ENCODE assay signal across 9 cellular contexts in the genomic region with DNA sequence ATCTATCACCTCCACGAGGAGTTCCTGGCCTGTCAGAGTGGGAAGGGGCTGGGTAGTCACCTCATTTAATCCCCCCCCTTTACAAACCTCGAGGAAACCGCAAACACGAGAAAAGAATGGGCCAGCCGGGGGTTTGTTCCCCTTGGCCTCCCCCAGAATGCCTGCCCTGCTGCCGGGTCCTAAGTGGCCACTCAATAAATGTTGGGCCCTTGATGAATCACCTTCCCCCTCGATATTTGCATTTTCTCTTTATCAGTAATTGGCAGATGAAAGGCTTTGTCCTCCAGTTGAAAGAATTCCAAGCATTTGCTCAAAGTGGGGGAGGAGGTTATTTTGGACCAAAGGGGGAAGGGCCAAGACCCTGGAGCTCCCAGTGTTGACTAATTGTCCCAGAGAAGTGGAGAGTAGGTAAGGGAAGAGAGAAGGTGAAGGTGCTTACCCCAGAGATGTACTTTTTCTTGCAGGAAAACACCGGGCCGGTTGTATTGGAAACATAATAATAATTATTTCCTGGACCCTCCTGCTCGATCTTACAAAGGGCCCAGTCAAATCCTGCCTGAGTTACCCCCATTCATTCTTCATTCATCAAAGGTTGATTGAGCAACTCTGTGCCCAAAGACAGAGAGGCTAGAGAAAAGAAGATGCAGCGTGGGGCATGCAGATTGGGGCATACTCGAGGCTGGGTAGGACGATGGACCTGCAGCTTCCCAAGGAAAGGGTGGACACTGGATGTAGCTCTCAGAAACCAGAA. TPM values are rescaled to one million over a fixed set of nuclear protein-coding genes. Genes with fewer than 3 reads are reported as not detected.
DNase-seq lines count a peak whose midpoint lies in the region; FAIRE-seq and TF ChIP-seq lines count a peak whose summit lies in the region.
"Had no signal": no experiment of that assay in that cellular context is flagged by ENCODE, and none has a peak within 500 bp of the region (broad histone marks: within the 10 kb centered on the region; RNA-seq: fewer than 3 reads in every experiment).

No MANE protein-coding gene starts in this region.

- peaks cover 66% of the 10 kb centered on the region for H3K79me2 ChIP-seq in OCI-LY3 (ENCODE audit: low read length)
- peaks cover 0 to 60% of the 10 kb centered on the region in 2 experiments; a peak in 2 of 4 replicates for H3K79me2 ChIP-seq in H1 (ENCODE audit: control insufficient read depth in 1 of 2, insufficient read depth in 2 of 2, low read length in 2 of 2)

- peak; percentile 67 to 91 for TF ChIP-seq POLR2A in H1 (IDR thresholded peaks at IDR 0.05; ENCODE audit: control extremely low read depth in 1 of 2, low read depth in 2 of 2, low read length in 2 of 2)

- peaks cover 20% of the 10 kb centered on the region for H3K23me2 ChIP-seq in H1 (ENCODE audit: low read depth, low read length)

- peak overlapping the region; percentile 91 for H2BK12ac ChIP-seq in H1 (ENCODE audit: low read depth, low read length)

- no peak overlapping the region for H3K56ac ChIP-seq in H1 (replicated peaks; ENCODE audit: insufficient read length, low read depth, low read length)

- no peaks in the 10 kb centered on the region for H3K9me3 ChIP-seq in OCI-LY3 (ENCODE audit: insufficient read depth, low read length)
- no peaks in the 10 kb centered on the region for H3K9me3 ChIP-seq in H1 (ENCODE audit: insufficient read depth in 2 of 2, low read depth in 1 of 2, low read length in 1 of 2)
- no peaks in the 10 kb centered on the region for H3K9me3 ChIP-seq in neuron (ENCODE audit: low read length)

- H4K91ac ChIP-seq in H1 (replicated peaks; ENCODE audit: insufficient read length, low read length), result peak overlapping the region; percentile 71

- peak overlapping the region; percentile 78; the same call in 1 of the 2 replicates for H2AK5ac ChIP-seq in H1 (ENCODE audit: low read depth, low read length)

- H3K4me2 ChIP-seq in OCI-LY3 (ENCODE audit: low read length) (peak overlapping the region; percentile 96), H1 (ENCODE audit: insufficient read depth in 1 of 2, low read depth in 2 of 2, low read length in 2 of 2) (peak overlapping the region; percentile 93 to 100)

- H3K36me3 ChIP-seq in OCI-LY3 (replicated peaks; ENCODE audit: low read depth, low read length), result peaks cover 21% of the 10 kb centered on the region
- H3K36me3 ChIP-seq in H1 (ENCODE audit: control insufficient read depth in 2 of 4, insufficient read depth in 4 of 4, low read length in 3 of 4), result no peaks in the 10 kb centered on the region; a peak in 1 of 8 replicates
- H3K36me3 ChIP-seq in neuron (ENCODE audit: insufficient read depth, low read length), result no peaks in the 10 kb centered on the region

- H3K4me3 ChIP-seq in OCI-LY3 (ENCODE audit: low read length), result peak overlapping the region; percentile 79
- peak overlapping the region; percentile 78 to 88 (median 84) for H3K4me3 ChIP-seq in H1 (ENCODE audit: extremely low read depth in 1 of 4, insufficient read depth in 2 of 4, low read depth in 3 of 4, low read length in 4 of 4)
- H3K4me3 ChIP-seq in neuron (ENCODE audit: low read length), result peak overlapping the region; percentile 54

- WGBS in H1 (ENCODE audit: extremely low coverage in 1 of 2, insufficient coverage in 1 of 2, insufficient read length in 1 of 2, insufficient replicate concordance in 2 of 2, low coverage in 1 of 2, low lambda C conversion rate in 2 of 2, missing lambda C conversion rate in 1 of 2), 2 experiments, result 7% methylated on average over 13 of the region's 13 CpGs; no CpG with 5 or more reads in 1 of the 2 experiments

- peak overlapping the region; percentile 77; the same call in 1 of the 2 replicates for H2BK20ac ChIP-seq in H1 (ENCODE audit: low read length)

- peaks cover 2% of the 10 kb centered on the region; the same call in 1 of the 2 replicates for H3K79me1 ChIP-seq in H1 (ENCODE audit: low read depth, low read length)

- no peak overlapping the region for H4K8ac ChIP-seq in H1 (ENCODE audit: extremely low read depth, insufficient read depth, low read length)

- in situ Hi-C loops in Caki2 (cut with HindIII; ENCODE audit: low pct_unique_long_range_greater_than_20kb, low sequenced_read_pairs), result no loop called here

- CTCF ChIA-PET in H1 (lab: Charles Lee; ENCODE audit: partially characterized antibody) (interaction anchor here (0.6 to 2.9 kb wide), 14 partner anchors 8 to 211 kb away, joined by 3 to 17 read pairs (median 3); a partner anchor contains a TSS), GM10248 (lab: Yijun Ruan, JAX) (interaction anchor here (1.1 to 2.3 kb wide), 6 partner anchors 8 to 104 kb away, joined by 3 to 6 read pairs (median 4); no protein-coding TSS in a partner anchor)

- no peak overlapping the region for H2AFZ ChIP-seq in OCI-LY3 (ENCODE audit: low read depth, low read length)
- no peak overlapping the region for H2AFZ ChIP-seq in H1 (ENCODE audit: low read length)
- no peak overlapping the region for H2AFZ ChIP-seq in neuron (ENCODE audit: low read depth, low read length)

- TF ChIP-seq CTCF in OCI-LY3 (IDR thresholded peaks at IDR 0.05; ENCODE audit: low read depth, low read length) (no peak), H1 (IDR thresholded peaks at IDR 0.05; ENCODE audit: control extremely low read depth in 1 of 3, insufficient read depth in 1 of 3, low read depth in 1 of 3, low read length in 3 of 3) (no peak), GM10248 (IDR thresholded peaks at IDR 0.05; ENCODE audit: control extremely low read depth, extremely low read depth, low read depth, missing control alignments) (no peak)

- TF ChIP-seq EP300 in H1 (IDR thresholded peaks at IDR 0.05; ENCODE audit: borderline replicate concordance in 1 of 2, low read depth in 2 of 2, low read length in 2 of 2), result peak in 1 of 2 experiments; percentile 96; a peak in 2 of 3 replicates

- TF ChIP-seq RAD21 in H1 (IDR thresholded peaks at IDR 0.05 in 1 of 2, conservative IDR thresholded peaks at IDR 0.05 in 1 of 2; ENCODE audit: low read depth in 2 of 2, low read length in 2 of 2), result 0 out of 4 replicates have a peak, but pooled peaks of 1 of the 2 experiments have one; percentile 14

- peak overlapping the region; percentile 11 for H2BK120ac ChIP-seq in H1 (replicated peaks; ENCODE audit: low read depth, low read length)

- POLR2A ChIA-PET in H1 (lab: Charles Lee; ENCODE audit: partially characterized antibody), result interaction anchor here (0.5 to 31.0 kb wide), 22 partner anchors 6 to 281 kb away, joined by 3 to 793 read pairs (median 5); a partner anchor contains a TSS
- POLR2A ChIA-PET in GM10248 (lab: Yijun Ruan, JAX), result no interaction called here

- peak overlapping the region; percentile 28 for H3K4ac ChIP-seq in H1 (replicated peaks; ENCODE audit: insufficient read length, low read depth, low read length)

- no peak overlapping the region for H3K23ac ChIP-seq in H1 (ENCODE audit: insufficient read length)

- peak overlapping the region; percentile 65 for H4K5ac ChIP-seq in H1 (ENCODE audit: insufficient read length, low read depth, low read length)

- H4K20me1 ChIP-seq in OCI-LY3 (ENCODE audit: insufficient read depth, low read length) (no peaks in the 10 kb centered on the region), H1 (replicated peaks in 1 of 2; ENCODE audit: control insufficient read depth in 1 of 2, insufficient read depth in 2 of 2, low read length in 2 of 2) (no peaks in the 10 kb centered on the region)

- H3K4me1 ChIP-seq in OCI-LY3 (ENCODE audit: low read length) (peaks cover 16% of the 10 kb centered on the region), H1 (replicated peaks in 1 of 4; ENCODE audit: control insufficient read depth in 3 of 4, insufficient read depth in 4 of 4, low read length in 3 of 4) (peaks cover 5 to 17% (median 9%) of the 10 kb centered on the region in 4 experiments; a peak in 6 of 7 replicates), neuron (ENCODE audit: insufficient read depth, low read length) (peaks cover 36% of the 10 kb centered on the region)

- peak overlapping the region; percentile 93 for H3K18ac ChIP-seq in H1 (ENCODE audit: extremely low read depth, low read length)

- H3K27ac ChIP-seq in OCI-LY3 (ENCODE audit: low read length), result peak overlapping the region; percentile 84; the same call in 1 of the 2 replicates
- H3K27ac ChIP-seq in H1 (ENCODE audit: low read depth, low read length), result peak overlapping the region; percentile 82

- peak overlapping the region; percentile 89 for H2BK5ac ChIP-seq in H1 (ENCODE audit: low read depth, low read length)

- no peak overlapping the region for H3K14ac ChIP-seq in H1 (ENCODE audit: insufficient read length)

- peak overlapping the region; percentile 87 for H3K9ac ChIP-seq in OCI-LY3 (ENCODE audit: low read length)
- H3K9ac ChIP-seq in H1 (replicated peaks in 1 of 4; ENCODE audit: extremely low read depth in 1 of 4, low read depth in 3 of 4, low read length in 3 of 4), result peak overlapping the region in 3 of 4 experiments; percentile 62 to 73 (median 72); a peak in 6 of 7 replicates

- peak overlapping the region; percentile 34; the same call in 1 of the 2 replicates for H2BK15ac ChIP-seq in H1 (ENCODE audit: low read length)

- DNase-seq in Caki2 (ENCODE audit: low read depth) (peak; percentile 19), H1 (ENCODE audit: low read depth in 1 of 2, low spot score in 2 of 2) (peak; percentile 71 to 82), SIG-M5 (lab: John Stamatoyannopoulos, UW) (no peak), GM10248 (ENCODE audit: extremely low spot score) (no peak), COR-L47 (lab: John Stamatoyannopoulos, UW) (no peak)
- no peak for DNase-seq in activated CD8-positive, alpha-beta memory T cell treated with anti-CD3 and anti-CD28 coated beads for 24 hours
- DNase-seq: NCI-H1105 had no signal

- H3K27me3 ChIP-seq in OCI-LY3 (ENCODE audit: low read depth, low read length), result no peaks in the 10 kb centered on the region
- H3K27me3 ChIP-seq in H1 (replicated peaks in 1 of 4; ENCODE audit: control insufficient read depth in 3 of 4, extremely low read depth in 1 of 4, insufficient read depth in 3 of 4, low read length in 3 of 4), result no peaks in the 10 kb centered on the region
- H3K27me3 ChIP-seq in neuron (ENCODE audit: insufficient read depth, low read length), result no peaks in the 10 kb centered on the region

- peak; percentile 95 for FAIRE-seq in H1 (lab: Jason Lieb, UNC)

RNA-seq across cellular contexts. Expression of a gene that starts 1.9 kb away (rescaled TPM):
- 25.8 and 76.6 TPM in 2 replicates for total RNA-seq in Caki2 (2014; rRNA removed; shearing (Covaris generic); ENCODE audit: low replicate concordance)
- total RNA-seq in H1 (2021; fragmentation: NEBNext Ultra II Directional; extraction: Animal tissue kit (Norgen Biotek cat#: 25700)), result 156 and 162 TPM in 2 replicates
- polyA plus RNA-seq in H1 (2011; rRNA removed), result 111 and 167 TPM in 2 replicates
- 83.9 TPM for polyA plus RNA-seq in H1 (2011; cell fraction: cytosol; rRNA removed)
- polyA plus RNA-seq in H1 (2011; cell fraction: nucleus; rRNA removed), result 273 TPM
- 96.2 to 111 TPM (median 103 TPM) in 4 replicates for polyA plus RNA-seq in H1 (2012, experiment 1 of 2)
- 36.6 TPM for polyA plus RNA-seq in H1 (2012, experiment 2 of 2)
- 77.1 TPM for polyA plus RNA-seq in H1 (2013, experiment 1 of 2)
- polyA plus RNA-seq in H1 (2013, experiment 2 of 2), result 72.5 TPM
- 262 and 318 TPM in 2 replicates for polyA minus RNA-seq in H1 (2011; rRNA and poly(A)+ RNA removed)
- 128 TPM for polyA minus RNA-seq in H1 (2011; cell fraction: cytosol; rRNA and poly(A)+ RNA removed)
- 128 TPM for polyA minus RNA-seq in H1 (2011; cell fraction: nucleus; rRNA and poly(A)+ RNA removed)

RNA-seq across cellular contexts. Expression of a gene that starts 43.6 kb away (rescaled TPM):
- 7.9 and 19.0 TPM in 2 replicates for total RNA-seq in Caki2 (2014; rRNA removed; shearing (Covaris generic); ENCODE audit: low replicate concordance)
- 28.4 and 29.9 TPM in 2 replicates for total RNA-seq in H1 (2021; fragmentation: NEBNext Ultra II Directional; extraction: Animal tissue kit (Norgen Biotek cat#: 25700))
- polyA plus RNA-seq in H1 (2011; rRNA removed), result 71.5 and 101 TPM in 2 replicates
- polyA plus RNA-seq in H1 (2011; cell fraction: cytosol; rRNA removed), result 41.8 TPM
- 39.3 TPM for polyA plus RNA-seq in H1 (2011; cell fraction: nucleus; rRNA removed)
- 16.2 to 31.6 TPM (median 27.3 TPM) in 4 replicates for polyA plus RNA-seq in H1 (2012, experiment 1 of 2)
- polyA plus RNA-seq in H1 (2012, experiment 2 of 2), result 24.8 TPM
- polyA plus RNA-seq in H1 (2013, experiment 1 of 2), result 27.2 TPM
- 31.4 TPM for polyA plus RNA-seq in H1 (2013, experiment 2 of 2)
- 21.6 and 29.6 TPM in 2 replicates for polyA minus RNA-seq in H1 (2011; rRNA and poly(A)+ RNA removed)
- 46.5 TPM for polyA minus RNA-seq in H1 (2011; cell fraction: cytosol; rRNA and poly(A)+ RNA removed)
- 26.7 TPM for polyA minus RNA-seq in H1 (2011; cell fraction: nucleus; rRNA and poly(A)+ RNA removed)

Comparison
In these comparisons a context has a peak if more than half of its experiments do, and no peak if none do; other contexts are left out.
1. DNase-seq: peak in Caki2 (single experiment) and H1 (2 of 2); none in SIG-M5 (single experiment), GM10248 (single experiment), activated CD8-positive, alpha-beta memory T cell treated with anti-CD3 and anti-CD28 coated beads for 24 hours (single experiment) and COR-L47 (single experiment).
2. Peak in every context shown above with its lines, with median percentiles within 50 percentile points of each other: H3K4me3 ChIP-seq.